In genomic region chr3:33855407-33855806, GRCh38 we compare ENCODE assay signal across 8 cellular contexts. TPM values are rescaled to one million over a fixed set of nuclear protein-coding genes. Genes with fewer than 3 reads are reported as not detected.
DNase-seq lines count a peak whose midpoint lies in the region; ATAC-seq, FAIRE-seq and TF ChIP-seq lines count a peak whose summit lies in the region.
"Not testable (repeated sequence)": the region's sequence is repeated elsewhere in the genome, so short reads cannot be mapped to it uniquely, and the experiment has no call there.

No MANE protein-coding gene starts in this region.

- not testable (repeated sequence) for H2BK12ac ChIP-seq in H9 (ENCODE audit: insufficient read length, low read depth, low read length)

- not testable (repeated sequence) for H3K79me1 ChIP-seq in H9 (ENCODE audit: insufficient read depth, low read depth, low read length, poor library complexity, severe bottlenecking)

- peaks cover 15% of the 10 kb centered on the region for H3K36me3 ChIP-seq in CD4-positive, alpha-beta memory T cell (ENCODE audit: insufficient read depth, low read length)
- H3K36me3 ChIP-seq in endothelial cell of umbilical vein (ENCODE audit: control insufficient read depth in 2 of 2, extremely low read depth in 1 of 2, insufficient read depth in 2 of 2, low read length in 2 of 2) = not testable (repeated sequence)

- not testable (repeated sequence) for H3K27ac ChIP-seq in CD4-positive, alpha-beta memory T cell (ENCODE audit: low read depth, low read length); H9 (ENCODE audit: insufficient read length, low read depth, low read length)
- peak overlapping the region; percentile 89 for H3K27ac ChIP-seq in endothelial cell of umbilical vein (ENCODE audit: insufficient read depth, low read depth, low read length)

- H3K79me2 ChIP-seq in H9 (ENCODE audit: insufficient read depth, low read length); endothelial cell of umbilical vein (ENCODE audit: control insufficient read depth, insufficient read depth, low read length): not testable (repeated sequence)

- intact Hi-C loops in CD4-positive, alpha-beta memory T cell (cut with micrococcal nuclease); activated CD4-positive, alpha-beta T cell treated with anti-CD3 and anti-CD28 coated beads for 36 hours (cut with DNase I, micrococcal nuclease); endothelial cell of umbilical vein (cut with micrococcal nuclease): not testable (repeated sequence)

- not testable (repeated sequence) for H2AK5ac ChIP-seq in H9 (ENCODE audit: insufficient read length, low read length)

- not testable (repeated sequence) for H4K8ac ChIP-seq in H9 (replicated peaks; ENCODE audit: insufficient read length, low read depth, low read length)

- H2BK20ac ChIP-seq in H9 (ENCODE audit: low read depth, low read length, poor library complexity, severe bottlenecking) = not testable (repeated sequence)

- not testable (repeated sequence) for H3K4me2 ChIP-seq in H9 (ENCODE audit: insufficient read depth, insufficient read length, low read length)
- peak overlapping the region; percentile 68 for H3K4me2 ChIP-seq in endothelial cell of umbilical vein (ENCODE audit: insufficient read depth, low read length)

- H3K18ac ChIP-seq in H9 (ENCODE audit: insufficient read length, low read depth, low read length) = not testable (repeated sequence)

- H3K4me3 Mint-ChIP-seq in CD4-positive, alpha-beta memory T cell = peak overlapping the region in 1 of 8 donors; percentile 29
- H3K4me3 Mint-ChIP-seq in H9; activated CD4-positive, alpha-beta T cell treated with anti-CD3 and anti-CD28 coated beads for 36 hours; activated naive CD8-positive, alpha-beta T cell treated with anti-CD3 and anti-CD28 coated beads for 36 hours; memory B cell; stimulated activated memory B cell treated with anti-CD40 and anti-IgM and Interleukin-4, amounts not matched to agents 10 μg/mL and 1 μg/mL and 100 μg/mL, for 72 hours: not testable (repeated sequence)

- ATAC-seq in activated CD4-positive, alpha-beta T cell treated with anti-CD3 and anti-CD28 coated beads for 36 hours = peak; percentile 94
- ATAC-seq in memory B cell (ENCODE audit: low read depth); stimulated activated memory B cell treated with anti-CD40 and anti-IgM and Interleukin-4, amounts not matched to agents 10 μg/mL and 1 μg/mL and 100 μg/mL, for 72 hours: not testable (repeated sequence)

- peaks cover 10% of the 10 kb centered on the region for H3K4me1 ChIP-seq in CD4-positive, alpha-beta memory T cell (ENCODE audit: insufficient read depth, low read length)
- not testable (repeated sequence) for H3K4me1 ChIP-seq in H9 (ENCODE audit: insufficient read depth, low read length)
- H3K4me1 ChIP-seq in endothelial cell of umbilical vein (ENCODE audit: control insufficient read depth, extremely low read depth, insufficient read depth, low read length) = peaks cover 33% of the 10 kb centered on the region

- H3K9me1 ChIP-seq in endothelial cell of umbilical vein (replicated peaks; ENCODE audit: control insufficient read depth, extremely low read depth, insufficient read depth, low read length) = not testable (repeated sequence)

- peaks cover 52 to 64% of the 10 kb centered on the region in 2 donors for H3K36me3 Mint-ChIP-seq in CD4-positive, alpha-beta memory T cell
- H3K36me3 Mint-ChIP-seq in H9 (ENCODE audit: insufficient read depth in 1 of 3, low read depth in 3 of 3) (peaks cover 14 to 47% (median 29%) of the 10 kb centered on the region in 3 experiments; a peak in 6 of 7 replicates), memory B cell (peaks cover 39% of the 10 kb centered on the region)
- peaks cover 46% of the 10 kb centered on the region for H3K36me3 Mint-ChIP-seq in activated CD4-positive, alpha-beta T cell treated with anti-CD3 and anti-CD28 coated beads for 36 hours (ENCODE audit: low read depth)
- H3K36me3 Mint-ChIP-seq in activated naive CD8-positive, alpha-beta T cell treated with anti-CD3 and anti-CD28 coated beads for 36 hours = peaks cover 36% of the 10 kb centered on the region
- peaks cover 65% of the 10 kb centered on the region for H3K36me3 Mint-ChIP-seq in stimulated activated memory B cell treated with anti-CD40 and anti-IgM and Interleukin-4, amounts not matched to agents 10 μg/mL and 1 μg/mL and 100 μg/mL, for 72 hours

- not testable (repeated sequence) for H3K14ac ChIP-seq in H9 (ENCODE audit: insufficient read depth, low read length)

- TF ChIP-seq CTCF in H9 (conservative IDR thresholded peaks at IDR 0.05); NB4 (IDR thresholded peaks at IDR 0.05; ENCODE audit: low read depth, low read length); endothelial cell of umbilical vein (IDR thresholded peaks at IDR 0.05; ENCODE audit: extremely low read depth in 1 of 2, insufficient read depth in 1 of 2, low read depth in 1 of 2, low read length in 2 of 2): not testable (repeated sequence)

- not testable (repeated sequence) for H3K56ac ChIP-seq in H9 (ENCODE audit: insufficient read length, low read depth, low read length)

- not testable (repeated sequence) for H3K23ac ChIP-seq in H9 (ENCODE audit: insufficient read length, low read depth, low read length)

- CTCF ChIA-PET in CD4-positive, alpha-beta memory T cell (lab: Charles Lee; ENCODE audit: partially characterized antibody) = not testable (repeated sequence)
- CTCF ChIA-PET in activated CD4-positive, alpha-beta T cell treated with anti-CD3 and anti-CD28 coated beads for 36 hours (lab: Charles Lee) = interaction anchor here (1.1 kb wide), 1 partner anchor 724 kb away, joined by 3 read pairs; no protein-coding TSS in a partner anchor
- CTCF ChIA-PET in endothelial cell of umbilical vein (lab: Charles Lee) = interaction anchor here (1.4 kb wide), 1 partner anchor 29 kb away, joined by 3 read pairs; no protein-coding TSS in a partner anchor

- not testable (repeated sequence) for BruUV-seq in endothelial cell of umbilical vein (replicated peaks; lab: Mats Ljungman, UMichigan)

- H3K9me3 ChIP-seq in CD4-positive, alpha-beta memory T cell (ENCODE audit: control insufficient read depth in 1 of 2, low read length in 2 of 2); H9 (ENCODE audit: control insufficient read depth, low read depth, low read length); endothelial cell of umbilical vein (replicated peaks; ENCODE audit: control insufficient read depth, insufficient read depth, low read length): not testable (repeated sequence)

- H3K9ac ChIP-seq in H9 (ENCODE audit: extremely low read depth, insufficient read length, low read length) = not testable (repeated sequence)
- peak overlapping the region; percentile 57 for H3K9ac ChIP-seq in endothelial cell of umbilical vein (replicated peaks; ENCODE audit: extremely low read depth, insufficient read depth, low read length)

- DNase-seq in CD4-positive, alpha-beta memory T cell; H9; activated naive CD8-positive, alpha-beta T cell treated with anti-CD3 and anti-CD28 coated beads for 36 hours; memory B cell (ENCODE audit: low spot score in 2 of 2): not testable (repeated sequence)
- DNase-seq in NB4 (ENCODE audit: low read depth) (peak; percentile 17), endothelial cell of umbilical vein (ENCODE audit: low read depth, low spot score) (peak; percentile 59)
- peak; percentile 10 for DNase-seq in activated CD4-positive, alpha-beta T cell treated with anti-CD3 and anti-CD28 coated beads for 36 hours

- peaks cover 23 to 30% (median 24%) of the 10 kb centered on the region in 4 donors for H3K4me1 Mint-ChIP-seq in CD4-positive, alpha-beta memory T cell
- H3K4me1 Mint-ChIP-seq in H9 (peaks cover 27 to 35% of the 10 kb centered on the region in 2 experiments), memory B cell (peaks cover 10% of the 10 kb centered on the region)
- peaks cover 33% of the 10 kb centered on the region for H3K4me1 Mint-ChIP-seq in activated CD4-positive, alpha-beta T cell treated with anti-CD3 and anti-CD28 coated beads for 36 hours
- peaks cover 32% of the 10 kb centered on the region for H3K4me1 Mint-ChIP-seq in activated naive CD8-positive, alpha-beta T cell treated with anti-CD3 and anti-CD28 coated beads for 36 hours
- not testable (repeated sequence) for H3K4me1 Mint-ChIP-seq in stimulated activated memory B cell treated with anti-CD40 and anti-IgM and Interleukin-4, amounts not matched to agents 10 μg/mL and 1 μg/mL and 100 μg/mL, for 72 hours

- POLR2A ChIA-PET in CD4-positive, alpha-beta memory T cell (lab: Charles Lee; ENCODE audit: partially characterized antibody); activated CD4-positive, alpha-beta T cell treated with anti-CD3 and anti-CD28 coated beads for 36 hours (lab: Charles Lee); endothelial cell of umbilical vein (lab: Charles Lee): not testable (repeated sequence)

- H3K27ac Mint-ChIP-seq in CD4-positive, alpha-beta memory T cell = peak overlapping the region; percentile 47 to 90 (median 77)
- H3K27ac Mint-ChIP-seq in H9 = peak overlapping the region in 2 of 3 experiments; percentile 91 to 96; a peak in 5 of 7 replicates
- peak overlapping the region; percentile 76 for H3K27ac Mint-ChIP-seq in activated CD4-positive, alpha-beta T cell treated with anti-CD3 and anti-CD28 coated beads for 36 hours
- peak overlapping the region; percentile 80 for H3K27ac Mint-ChIP-seq in activated naive CD8-positive, alpha-beta T cell treated with anti-CD3 and anti-CD28 coated beads for 36 hours
- peak overlapping the region; percentile 51 for H3K27ac Mint-ChIP-seq in memory B cell
- H3K27ac Mint-ChIP-seq in stimulated activated memory B cell treated with anti-CD40 and anti-IgM and Interleukin-4, amounts not matched to agents 10 μg/mL and 1 μg/mL and 100 μg/mL, for 72 hours = peak overlapping the region; percentile 72

- not testable (repeated sequence) for H2BK15ac ChIP-seq in H9 (ENCODE audit: low read depth, low read length)

- H3K27me3 ChIP-seq in CD4-positive, alpha-beta memory T cell (ENCODE audit: insufficient read depth, low read length); H9 (ENCODE audit: insufficient read depth, low read length); endothelial cell of umbilical vein (ENCODE audit: control insufficient read depth in 2 of 2, insufficient read depth in 2 of 2, low read length in 2 of 2): not testable (repeated sequence)

- TF ChIP-seq POLR2A in NB4 (IDR thresholded peaks at IDR 0.05; ENCODE audit: extremely low read depth, insufficient read length); endothelial cell of umbilical vein (IDR thresholded peaks at IDR 0.05; ENCODE audit: low read depth, low read length): not testable (repeated sequence)

- not testable (repeated sequence) for H4K20me1 ChIP-seq in H9 (ENCODE audit: control insufficient read depth, insufficient read depth, insufficient read length); endothelial cell of umbilical vein (replicated peaks; ENCODE audit: control insufficient read depth, extremely low read depth, insufficient read depth, low read length)

- not testable (repeated sequence) for H4K5ac ChIP-seq in H9 (ENCODE audit: insufficient read length, low read depth, low read length)

- not testable (repeated sequence) for FAIRE-seq in endothelial cell of umbilical vein (lab: Jason Lieb, UNC)

- H2BK5ac ChIP-seq in H9 (ENCODE audit: insufficient read length, low read length) = not testable (repeated sequence)

- dilution Hi-C loops in endothelial cell of umbilical vein (cut with MboI; ENCODE audit: extremely low pct_ligation_motif_present, low sequenced_read_pairs) = not testable (repeated sequence)

- WGBS in H9 (ENCODE audit: extremely low coverage, insufficient read length, low lambda C conversion rate) = no CpG with 5 or more reads among the region's 1 CpG

- H3K4me3 ChIP-seq in CD4-positive, alpha-beta memory T cell (ENCODE audit: low read length in 2 of 2); NB4 (ENCODE audit: low read depth, low read length): not testable (repeated sequence)
- H3K4me3 ChIP-seq in endothelial cell of umbilical vein (replicated peaks in 1 of 3; ENCODE audit: insufficient read depth in 1 of 3, low read depth in 1 of 3, low read length in 3 of 3) = peak overlapping the region in 1 of 3 experiments; percentile 15

- not testable (repeated sequence) for H2BK120ac ChIP-seq in H9 (ENCODE audit: low read depth, low read length, poor library complexity, severe bottlenecking)

- H3K9me3 Mint-ChIP-seq in CD4-positive, alpha-beta memory T cell; H9; activated CD4-positive, alpha-beta T cell treated with anti-CD3 and anti-CD28 coated beads for 36 hours (ENCODE audit: low read depth); activated naive CD8-positive, alpha-beta T cell treated with anti-CD3 and anti-CD28 coated beads for 36 hours; memory B cell; stimulated activated memory B cell treated with anti-CD40 and anti-IgM and Interleukin-4, amounts not matched to agents 10 μg/mL and 1 μg/mL and 100 μg/mL, for 72 hours: not testable (repeated sequence)

- H3T11ph ChIP-seq in H9 (ENCODE audit: low read length) = not testable (repeated sequence)

- H4K91ac ChIP-seq in H9 (ENCODE audit: insufficient read length, low read depth, low read length) = not testable (repeated sequence)

- not testable (repeated sequence) for H2AFZ ChIP-seq in H9 (ENCODE audit: low read length); endothelial cell of umbilical vein (ENCODE audit: low read depth, low read length)

- H3K4ac ChIP-seq in H9 (ENCODE audit: low read depth, low read length) = not testable (repeated sequence)

- not testable (repeated sequence) for H3K27me3 Mint-ChIP-seq in CD4-positive, alpha-beta memory T cell; H9 (ENCODE audit: low read depth); activated CD4-positive, alpha-beta T cell treated with anti-CD3 and anti-CD28 coated beads for 36 hours; activated naive CD8-positive, alpha-beta T cell treated with anti-CD3 and anti-CD28 coated beads for 36 hours; memory B cell; stimulated activated memory B cell treated with anti-CD40 and anti-IgM and Interleukin-4, amounts not matched to agents 10 μg/mL and 1 μg/mL and 100 μg/mL, for 72 hours

- not testable (repeated sequence) for H3K23me2 ChIP-seq in H9 (ENCODE audit: insufficient read length, low read depth, low read length, poor library complexity, severe bottlenecking)

RNA-seq across cellular contexts. Expression of gene PDCD6IP, which starts 57.0 kb away (rescaled TPM):
- total RNA-seq in CD4-positive, alpha-beta memory T cell = 100 to 1,000 TPM; 222 to 237 TPM
- polyA plus RNA-seq in CD4-positive, alpha-beta memory T cell = 10 to 100 TPM; 59.2 to 81.5 TPM
- total RNA-seq in H9 (2021) (104 and 109 TPM in 2 replicates), endothelial cell of umbilical vein (265 and 268 TPM in 2 replicates)
- total RNA-seq in activated CD4-positive, alpha-beta T cell treated with anti-CD3 and anti-CD28 coated beads for 36 hours = 100 to 1,000 TPM; 141 to 150 TPM
- 100 to 1,000 TPM; 140 to 147 TPM for total RNA-seq in activated naive CD8-positive, alpha-beta T cell treated with anti-CD3 and anti-CD28 coated beads for 36 hours
- 106 and 161 TPM in 2 replicates for polyA plus RNA-seq in endothelial cell of umbilical vein
- polyA plus RNA-seq in endothelial cell of umbilical vein (2011; cell fraction: cytosol; rRNA removed) = 51.0 and 59.8 TPM in 2 replicates
- 214 and 267 TPM in 2 replicates for polyA plus RNA-seq in endothelial cell of umbilical vein (2011; cell fraction: nucleus; rRNA removed)
- polyA plus RNA-seq in endothelial cell of umbilical vein (2012) = 128 and 175 TPM in 2 replicates
- 146 and 154 TPM in 2 replicates for polyA minus RNA-seq in endothelial cell of umbilical vein
- 147 TPM for polyA minus RNA-seq in endothelial cell of umbilical vein (2011; cell fraction: cytosol; rRNA and poly(A)+ RNA removed)
- polyA minus RNA-seq in endothelial cell of umbilical vein (2011; cell fraction: nucleus; rRNA and poly(A)+ RNA removed) = 221 and 226 TPM in 2 replicates
